In genomic region chr7:44540592-44541027, GRCh38 we compare ENCODE assay signal across 2 cellular contexts.
TF ChIP-seq lines count a peak whose summit lies in the region.

No MANE protein-coding gene starts in this region.

TF ChIP-seq in HEK293, 187 proteins besides CTCF, POLR2A, EP300 and RAD21:
- TF ChIP-seq ZNF221 (tag by site-specific recombination; IDR thresholded peaks at IDR 0.05; ENCODE audit: borderline replicate concordance) (no peak), GLIS2 (tag by site-specific recombination; IDR thresholded peaks at IDR 0.05) (0 out of 2 replicates have a peak, but pooled peaks have one; percentile 10)

TF ChIP-seq in HepG2, 621 proteins besides CTCF, POLR2A, EP300 and RAD21 (continues in another document):
- no peak for TF ChIP-seq ZNF597 (CRISPR knock-in tag; IDR thresholded peaks at IDR 0.05)
- peak; percentile 25; the same call in 1 of the 2 replicates for TF ChIP-seq TRAFD1 (CRISPR knock-in tag; IDR thresholded peaks at IDR 0.05; ENCODE audit: borderline replicate concordance)
- 0 out of 2 replicates have a peak, but pooled peaks have one; percentile 9 for TF ChIP-seq CC2D1A (CRISPR knock-in tag; IDR thresholded peaks at IDR 0.05)
- no peak for TF ChIP-seq RERE (CRISPR knock-in tag; IDR thresholded peaks at IDR 0.05; ENCODE audit: low read depth)
- TF ChIP-seq NAIF1 (CRISPR knock-in tag; IDR thresholded peaks at IDR 0.05; ENCODE audit: borderline replicate concordance) = no peak
- TF ChIP-seq CAMTA2 (CRISPR knock-in tag; IDR thresholded peaks at IDR 0.05; ENCODE audit: borderline replicate concordance) = peak; percentile 55; the same call in 1 of the 2 replicates
- no peak for TF ChIP-seq ZNF503 (CRISPR knock-in tag; IDR thresholded peaks at IDR 0.05)
- no peak for TF ChIP-seq ZNF777 (CRISPR knock-in tag; IDR thresholded peaks at IDR 0.05)
- TF ChIP-seq PAWR (CRISPR knock-in tag; IDR thresholded peaks at IDR 0.05; ENCODE audit: borderline replicate concordance) = no peak
- TF ChIP-seq ZNF333 (CRISPR knock-in tag; IDR thresholded peaks at IDR 0.05; ENCODE audit: borderline replicate concordance) = no peak
- TF ChIP-seq SRSF9 (IDR thresholded peaks at IDR 0.05; ENCODE audit: borderline replicate concordance, insufficient read depth, low read depth, low read length, poor library complexity, severe bottlenecking) = no peak
- 0 out of 2 replicates have a peak, but pooled peaks have one; percentile 52 for TF ChIP-seq ZNF138 (CRISPR knock-in tag; IDR thresholded peaks at IDR 0.05; ENCODE audit: low read depth)
- no peak for TF ChIP-seq MAZ (IDR thresholded peaks at IDR 0.05; ENCODE audit: borderline replicate concordance, low read depth, low read length)
- TF ChIP-seq MAZ (CRISPR knock-in tag; IDR thresholded peaks at IDR 0.05; ENCODE audit: low read depth) = peak; percentile 10; the same call in 1 of the 2 replicates
- peak; percentile 10; the same call in 1 of the 2 replicates for TF ChIP-seq AHDC1 (CRISPR knock-in tag; IDR thresholded peaks at IDR 0.05; ENCODE audit: borderline replicate concordance)
- peak; percentile 81; the same call in 1 of the 2 replicates for TF ChIP-seq ZNF747 (CRISPR knock-in tag; IDR thresholded peaks at IDR 0.05; ENCODE audit: borderline replicate concordance)
- no peak for TF ChIP-seq SOX5 (CRISPR knock-in tag; IDR thresholded peaks at IDR 0.05; ENCODE audit: borderline replicate concordance)
- peak; percentile 66; the same call in 1 of the 2 replicates for TF ChIP-seq ZNF263 (CRISPR knock-in tag; IDR thresholded peaks at IDR 0.05)
- no peak for TF ChIP-seq MBD4 (IDR thresholded peaks at IDR 0.05; ENCODE audit: borderline replicate concordance, low read length)
- no peak for TF ChIP-seq CEBPZ (IDR thresholded peaks at IDR 0.05; ENCODE audit: low read length)
- TF ChIP-seq ZNF776 (CRISPR knock-in tag; IDR thresholded peaks at IDR 0.05) = 0 out of 2 replicates have a peak, but pooled peaks have one; percentile 1
- no peak for TF ChIP-seq ZNF230 (CRISPR knock-in tag; IDR thresholded peaks at IDR 0.05)
- TF ChIP-seq ZNF317 (CRISPR knock-in tag; IDR thresholded peaks at IDR 0.05) = peak; percentile 11; the same call in 1 of the 2 replicates
- TF ChIP-seq BCLAF1 (IDR thresholded peaks at IDR 0.05) = no peak
- TF ChIP-seq ZNF276 (CRISPR knock-in tag; IDR thresholded peaks at IDR 0.05; ENCODE audit: low read depth) = no peak
- peak; percentile 49; the same call in 1 of the 2 replicates for TF ChIP-seq ZSCAN31 (CRISPR knock-in tag; IDR thresholded peaks at IDR 0.05; ENCODE audit: low read depth)
